24 cellular contexts compared by ENCODE assay signal in the genomic region with DNA sequence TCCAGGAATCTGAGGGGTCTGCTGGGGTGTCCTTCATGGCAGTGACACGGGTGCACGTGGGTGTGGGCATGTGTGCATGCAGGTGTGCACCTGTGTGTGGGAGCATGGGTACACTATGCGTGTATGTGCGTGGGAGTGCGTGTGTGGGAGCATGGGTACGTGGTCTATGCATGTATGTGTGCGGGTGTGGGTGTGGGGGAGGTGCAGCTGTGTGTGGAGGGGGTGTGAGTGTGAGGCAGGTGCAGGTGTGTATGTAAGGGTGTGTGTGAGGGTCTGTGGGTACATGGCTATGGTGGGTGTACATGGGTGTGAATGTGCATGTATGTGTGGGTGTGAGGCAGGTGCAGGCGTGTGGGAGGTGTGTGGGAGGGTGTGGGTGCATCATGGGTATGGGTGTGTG. TPM values are rescaled to one million over a fixed set of nuclear protein-coding genes. Genes with fewer than 3 reads are reported as not detected.
A peak's percentile ranks its signal among the peaks of the same experiment; 100 is the strongest.
DNase-seq lines count a peak whose midpoint lies in the region; ATAC-seq, FAIRE-seq and TF ChIP-seq lines count a peak whose summit lies in the region.
"Had no signal": no experiment of that assay in that cellular context is flagged by ENCODE, and none has a peak within 500 bp of the region (broad histone marks: within the 10 kb centered on the region; RNA-seq: fewer than 3 reads in every experiment).

No MANE protein-coding gene starts in this region.

- peaks cover 6% of the 10 kb centered on the region for H3K79me1 ChIP-seq in neuronal stem cell (ENCODE audit: low read depth, low read length)

- no peak overlapping the region for H3K4me2 ChIP-seq in K562 (ENCODE audit: insufficient read depth, low read length)
- H3K4me2 ChIP-seq in neuronal stem cell (ENCODE audit: insufficient read depth, low read length, poor library complexity, severe bottlenecking) = no peak overlapping the region

- no peaks in the 10 kb centered on the region for H3K27me3 Mint-ChIP-seq in stimulated activated naive CD8-positive, alpha-beta T cell treated with anti-CD3 and anti-CD28 coated beads, Interleukin-15, amount 100 ng/mL, for 72 hours
- no peaks in the 10 kb centered on the region for H3K27me3 Mint-ChIP-seq in activated CD8-positive, alpha-beta T cell treated with anti-CD3 and anti-CD28 coated beads for 36 hours
- H3K27me3 Mint-ChIP-seq: CD8-positive, alpha-beta memory T cell had no signal

- no peak overlapping the region for H2BK120ac ChIP-seq in neuronal stem cell (ENCODE audit: low read depth, low read length)

- H3K4me1 Mint-ChIP-seq in stimulated activated naive CD8-positive, alpha-beta T cell treated with anti-CD3 and anti-CD28 coated beads, Interleukin-15, amount 100 ng/mL, for 72 hours = no peaks in the 10 kb centered on the region
- peaks cover 2% of the 10 kb centered on the region for H3K4me1 Mint-ChIP-seq in activated CD8-positive, alpha-beta T cell treated with anti-CD3 and anti-CD28 coated beads for 36 hours (ENCODE audit: low read depth)
- H3K4me1 Mint-ChIP-seq: CD8-positive, alpha-beta memory T cell had no signal

- no peak overlapping the region for H3K4me3 Mint-ChIP-seq in stimulated activated naive CD8-positive, alpha-beta T cell treated with anti-CD3 and anti-CD28 coated beads, Interleukin-15, amount 100 ng/mL, for 72 hours
- no peak overlapping the region for H3K4me3 Mint-ChIP-seq in activated CD8-positive, alpha-beta T cell treated with anti-CD3 and anti-CD28 coated beads for 36 hours
- H3K4me3 Mint-ChIP-seq: CD8-positive, alpha-beta memory T cell had no signal

- H3K27me3 ChIP-seq in K562 (ENCODE audit: control insufficient read depth in 2 of 2, insufficient read depth in 2 of 2, low read length in 2 of 2) (no peaks in the 10 kb centered on the region), neuronal stem cell (ENCODE audit: control insufficient read depth in 3 of 3, insufficient read depth in 3 of 3, low read depth in 1 of 3, low read length in 3 of 3) (no peaks in the 10 kb centered on the region)

- H4K20me1 ChIP-seq in K562 (replicated peaks; ENCODE audit: control insufficient read depth, insufficient read depth, low read length) = no peaks in the 10 kb centered on the region

- peaks cover 0 to 2% of the 10 kb centered on the region in 2 donors for H3K9me3 Mint-ChIP-seq in stimulated activated naive CD8-positive, alpha-beta T cell treated with anti-CD3 and anti-CD28 coated beads, Interleukin-15, amount 100 ng/mL, for 72 hours
- H3K9me3 Mint-ChIP-seq in activated CD8-positive, alpha-beta T cell treated with anti-CD3 and anti-CD28 coated beads for 36 hours = no peaks in the 10 kb centered on the region
- H3K9me3 Mint-ChIP-seq: CD8-positive, alpha-beta memory T cell had no signal

- no peak overlapping the region for H2BK12ac ChIP-seq in neuronal stem cell (ENCODE audit: low read length)

- no peak overlapping the region for H3K27ac Mint-ChIP-seq in stimulated activated naive CD8-positive, alpha-beta T cell treated with anti-CD3 and anti-CD28 coated beads, Interleukin-15, amount 100 ng/mL, for 72 hours
- no peak overlapping the region for H3K27ac Mint-ChIP-seq in activated CD8-positive, alpha-beta T cell treated with anti-CD3 and anti-CD28 coated beads for 36 hours

- H2AFZ ChIP-seq in K562 (ENCODE audit: low read depth, low read length) (no peak overlapping the region), neuronal stem cell (ENCODE audit: low read length) (no peak overlapping the region)

- H3K4me3 ChIP-seq in K562 (no peak overlapping the region), neuronal stem cell (ENCODE audit: low read length in 2 of 2) (peak overlapping the region in 1 of 2 donors; percentile 62)
- H3K4me3 ChIP-seq: SK-N-MC had no signal

- H2BK5ac ChIP-seq in neuronal stem cell (ENCODE audit: low read length) = peak overlapping the region; percentile 60

- no peak overlapping the region for H4K8ac ChIP-seq in neuronal stem cell (ENCODE audit: low read depth, low read length)

- no peaks in the 10 kb centered on the region for H3K9me1 ChIP-seq in K562 (ENCODE audit: control insufficient read depth, insufficient read depth, low read length)

- no peak overlapping the region for H2BK15ac ChIP-seq in neuronal stem cell (ENCODE audit: low read length)

- no peak for TF ChIP-seq CTCF in K562 (IDR thresholded peaks at IDR 0.05 in 2 of 3, conservative IDR thresholded peaks at IDR 0.05 in 1 of 3; ENCODE audit: insufficient read depth in 2 of 3, low read depth in 1 of 3, low read length in 3 of 3)
- no peak for TF ChIP-seq CTCF in activated CD8-positive, alpha-beta T cell treated with anti-CD3 and anti-CD28 coated beads for 36 hours (IDR thresholded peaks at IDR 0.05)

- H3K23ac ChIP-seq in neuronal stem cell (ENCODE audit: low read depth, low read length, poor library complexity) = peak overlapping the region; percentile 92

- no TSS peak for BruUV-seq in K562 (replicated peaks; lab: Mats Ljungman, UMichigan)

- CTCF ChIA-PET in K562 (lab: Yijun Ruan, JAX; ENCODE audit: low intra/inter-chr PET ratio) = no interaction called here
- CTCF ChIA-PET in activated CD8-positive, alpha-beta T cell treated with anti-CD3 and anti-CD28 coated beads for 36 hours (lab: Charles Lee) = no interaction called here

- peak overlapping the region; percentile 9 for H3K14ac ChIP-seq in neuronal stem cell (ENCODE audit: low read length)

- 93% methylated on average over 8 of the region's 8 CpGs for WGBS in K562 (ENCODE audit: insufficient coverage, low coverage, missing lambda C conversion rate)
- no CpG with 5 or more reads among the region's 8 CpGs for WGBS in neuronal stem cell (ENCODE audit: extremely low coverage in 2 of 2, insufficient read length in 2 of 2, insufficient replicate concordance in 1 of 2), 2 donors

- H2AK5ac ChIP-seq in neuronal stem cell (ENCODE audit: low read depth, low read length) = no peak overlapping the region

- no peak for FAIRE-seq in K562 (lab: Jason Lieb, UNC)
- no peak for FAIRE-seq in RCC 7860 (lab: Jason Lieb, UNC)
- FAIRE-seq: A204.1, G401.6, H54 had no signal

- ATAC-seq in stimulated activated naive CD8-positive, alpha-beta T cell treated with anti-CD3 and anti-CD28 coated beads, Interleukin-15, amount 100 ng/mL, for 72 hours = peak; percentile 39
- no peak for ATAC-seq in stimulated activated naive CD8-positive, alpha-beta T cell treated with anti-CD3 and anti-CD28 coated beads, Interleukin-15, Interleukin-2, amounts not matched to agents 100 U/mL and 50 U/mL, for 24 hours
- ATAC-seq in K562 (no peak), GM18520 (IDR thresholded peaks at IDR 0.05; ENCODE audit: unreplicated experiment) (no peak)
- ATAC-seq in activated CD8-positive, alpha-beta T cell treated with anti-CD3 and anti-CD28 coated beads for 36 hours = no peak
- ATAC-seq: PC-3 had no signal

- TF ChIP-seq EP300 in K562 (IDR thresholded peaks at IDR 0.05; ENCODE audit: low read length) = no peak

- POLR2A ChIA-PET in K562 (lab: Yijun Ruan, JAX) = no interaction called here
- POLR2A ChIA-PET in activated CD8-positive, alpha-beta T cell treated with anti-CD3 and anti-CD28 coated beads for 36 hours (lab: Charles Lee) = no interaction called here

- H3K9me3 ChIP-seq in K562 (replicated peaks; ENCODE audit: control insufficient read depth, insufficient read depth, low read depth, low read length) (no peaks in the 10 kb centered on the region), neuronal stem cell (replicated peaks in 1 of 2; ENCODE audit: control insufficient read depth in 2 of 2, insufficient read depth in 1 of 2, low read depth in 1 of 2, low read length in 2 of 2) (peaks cover 0 to 6% of the 10 kb centered on the region in 2 donors)

- DNase-seq in stimulated activated naive CD8-positive, alpha-beta T cell treated with anti-CD3 and anti-CD28 coated beads, Interleukin-15, amount 100 ng/mL, for 72 hours = no peak
- no peak for DNase-seq in stimulated activated naive CD8-positive, alpha-beta T cell treated with anti-CD3 and anti-CD28 coated beads, Interleukin-15, Interleukin-2, amounts not matched to agents 100 U/mL and 50 U/mL, for 24 hours
- DNase-seq in K562 (ENCODE audit: extremely low read depth in 1 of 4, low spot score in 3 of 4) (no peak), neuronal stem cell (ENCODE audit: low spot score) (no peak), GM19240 (ENCODE audit: insufficient read length, low spot score) (no peak), RCC 7860 (ENCODE audit: low spot score) (no peak)
- DNase-seq in activated CD8-positive, alpha-beta T cell treated with anti-CD3 and anti-CD28 coated beads for 36 hours = no peak
- DNase-seq: Calu3; CD8-positive, alpha-beta memory T cell; KG1; NCI-H1105 treated with DMSO at 0.1 percent for 48 hours; NCI-H1694; NCI-H2081 treated with DMSO at 0.1 percent for 48 hours; NCI-H446 treated with DMSO at 0.1 percent for 48 hours; NCI-H526 treated with DMSO at 0.1 percent for 48 hours; PC-3; RPMI8226; SHP77 treated with DMSO at 0.1 percent for 48 hours had no signal

- H3K18ac ChIP-seq in neuronal stem cell (ENCODE audit: low read length) = no peak overlapping the region

- no peak for TF ChIP-seq RAD21 in K562 (CRISPR knock-in tag; conservative IDR thresholded peaks at IDR 0.05 in 1 of 2, IDR thresholded peaks at IDR 0.05 in 1 of 2)

- H3K27ac ChIP-seq in K562 (ENCODE audit: extremely low read depth, low read depth, low read length) = no peak overlapping the region
- no peak overlapping the region for H3K27ac ChIP-seq in neuronal stem cell (replicated peaks; ENCODE audit: low read length)
- H3K27ac ChIP-seq: C4-2B, SK-N-MC had no signal

- intact Hi-C loops in K562 (cut with micrococcal nuclease) = no loop called here
- intact Hi-C loops in activated CD8-positive, alpha-beta T cell treated with anti-CD3 and anti-CD28 coated beads for 36 hours (cut with micrococcal nuclease) = no loop called here

- H4K91ac ChIP-seq in neuronal stem cell (ENCODE audit: low read depth, low read length, poor library complexity) = no peak overlapping the region

- in situ Hi-C loops in K562 (cut with MboI) = no loop called here

- TF ChIP-seq POLR2A in K562 (conservative IDR thresholded peaks at IDR 0.05) = no peak

- H3K36me3 ChIP-seq in K562 (ENCODE audit: control insufficient read depth, insufficient read depth, low read length) (peaks cover 10% of the 10 kb centered on the region; the same call in 2 of the 3 replicates), neuronal stem cell (replicated peaks in 1 of 2; ENCODE audit: control insufficient read depth in 2 of 2, insufficient read depth in 2 of 2, low read length in 2 of 2) (peaks cover 9 to 20% of the 10 kb centered on the region in 2 donors)

- H3K9ac ChIP-seq in K562 (ENCODE audit: insufficient read depth in 1 of 2, low read depth in 2 of 2, low read length in 2 of 2) (no peak overlapping the region), neuronal stem cell (ENCODE audit: low read depth, low read length, poor library complexity) (peak overlapping the region; percentile 63)

- H3K4me1 ChIP-seq in K562 (replicated peaks in 1 of 2; ENCODE audit: control insufficient read depth in 2 of 2, insufficient read depth in 2 of 2, low read length in 2 of 2) (no peaks in the 10 kb centered on the region), neuronal stem cell (ENCODE audit: control insufficient read depth in 2 of 2, insufficient read depth in 1 of 2, low read depth in 1 of 2, low read length in 2 of 2) (peaks cover 0 to 1% of the 10 kb centered on the region in 2 donors)

- no peaks in the 10 kb centered on the region for H3K79me2 ChIP-seq in K562 (ENCODE audit: control insufficient read depth, insufficient read depth, low read length)

- no peak overlapping the region for H3K4ac ChIP-seq in neuronal stem cell (ENCODE audit: low read length)

- peaks cover 6% of the 10 kb centered on the region for H3K36me3 Mint-ChIP-seq in activated CD8-positive, alpha-beta T cell treated with anti-CD3 and anti-CD28 coated beads for 36 hours (ENCODE audit: low read depth)

RNA-seq across cellular contexts. Expression of a gene that starts 36.3 kb away (rescaled TPM):
- 45.9 and 69.6 TPM in 2 replicates for total RNA-seq in K562 (2011; cell fraction: chromatin; rRNA removed; ENCODE audit: low replicate concordance)
- total RNA-seq in K562 (2011; cell fraction: nucleolus; rRNA removed) = 47.4 and 54.2 TPM in 2 replicates
- 33.5 and 35.3 TPM in 2 replicates for total RNA-seq in K562 (2011; cell fraction: nucleoplasm; rRNA removed)
- total RNA-seq in K562 (2014; rRNA removed) = 49.0 and 50.5 TPM in 2 replicates
- 19.7 and 23.9 TPM in 2 replicates for total RNA-seq in K562 (2014; rRNA removed; fragmentation: Illumina TruSeq; extraction: Trizol)
- total RNA-seq in K562 (2015; rRNA removed; fragmentation: Illumina TruSeq; extraction: Trizol) = 29.3 and 31.2 TPM in 2 replicates
- 34.1 and 35.9 TPM in 2 replicates for total RNA-seq in K562 (2021)
- polyA plus RNA-seq in K562 (2011; rRNA removed) = 52.0 and 54.4 TPM in 2 replicates
- 57.5 and 76.0 TPM in 2 replicates for polyA plus RNA-seq in K562 (2011; cell fraction: cytosol; rRNA removed)
- polyA plus RNA-seq in K562 (2011; cell fraction: nucleus; rRNA removed) = 33.7 and 42.8 TPM in 2 replicates
- 31.8 and 33.5 TPM in 2 replicates for polyA plus RNA-seq in K562 (2012)
- 36.4 and 40.6 TPM in 2 replicates for polyA plus RNA-seq in K562 (2014; fragmentation: Illumina TruSeq; extraction: Trizol)
- 10 to 100 TPM; 19.9 to 21.8 TPM for polyA plus RNA-seq in K562 (2014; fragmentation: Nextera tagmentation; extraction: Ambion mirVana)
- 44.9 and 46.1 TPM in 2 replicates for polyA plus RNA-seq in K562 (2014; rRNA removed)
- 33.1 and 38.4 TPM in 2 replicates for polyA minus RNA-seq in K562 (2011; rRNA and poly(A)+ RNA removed)
- polyA minus RNA-seq in K562 (2011; cell fraction: cytosol; rRNA and poly(A)+ RNA removed) = 20.6 and 26.6 TPM in 2 replicates
- polyA minus RNA-seq in K562 (2011; cell fraction: nucleus; rRNA and poly(A)+ RNA removed) = 31.5 and 49.3 TPM in 2 replicates
- 29.0 TPM for polyA plus RNA-seq in neuronal stem cell (2013, experiment 1 of 2)
- polyA plus RNA-seq in neuronal stem cell (2013, experiment 2 of 2) = 26.5 TPM
- total RNA-seq in activated CD8-positive, alpha-beta T cell treated with anti-CD3 and anti-CD28 coated beads for 36 hours = 10 to 100 TPM; 38.4 to 39.1 TPM

RNA-seq across cellular contexts. Expression of a gene that starts 38.2 kb away (rescaled TPM):
- 208 and 235 TPM in 2 replicates for total RNA-seq in K562 (2011; cell fraction: chromatin; rRNA removed; ENCODE audit: low replicate concordance)
- 133 and 134 TPM in 2 replicates for total RNA-seq in K562 (2011; cell fraction: nucleolus; rRNA removed)
- 126 and 147 TPM in 2 replicates for total RNA-seq in K562 (2011; cell fraction: nucleoplasm; rRNA removed)
- total RNA-seq in K562 (2014; rRNA removed) (41.2 and 67.3 TPM in 2 replicates), K562 (2014; rRNA removed; fragmentation: Illumina TruSeq; extraction: Trizol) (29.5 and 30.0 TPM in 2 replicates), K562 (2015; rRNA removed; fragmentation: Illumina TruSeq; extraction: Trizol) (36.9 and 39.1 TPM in 2 replicates), K562 (2021) (71.7 and 75.2 TPM in 2 replicates)
- polyA plus RNA-seq in K562 (2011; rRNA removed) (27.5 and 57.2 TPM in 2 replicates), K562 (2014; fragmentation: Illumina TruSeq; extraction: Trizol) (44.2 and 46.7 TPM in 2 replicates), K562 (2014; fragmentation: Nextera tagmentation; extraction: Ambion mirVana) (10 to 100 TPM in 1 of 2 experiments, 1 to 10 TPM in 1; 8.0 to 17.3 TPM), K562 (2014; rRNA removed) (39.8 and 44.2 TPM in 2 replicates)
- polyA plus RNA-seq in K562 (2011; cell fraction: cytosol; rRNA removed) = 22.4 and 23.0 TPM in 2 replicates
- polyA plus RNA-seq in K562 (2011; cell fraction: nucleus; rRNA removed) = 86.1 and 127 TPM in 2 replicates
- polyA plus RNA-seq in K562 (2012) = 50.6 and 93.7 TPM in 2 replicates
- polyA minus RNA-seq in K562 (2011; rRNA and poly(A)+ RNA removed) = 39.0 and 48.3 TPM in 2 replicates
- polyA minus RNA-seq in K562 (2011; cell fraction: cytosol; rRNA and poly(A)+ RNA removed) = 38.4 and 43.2 TPM in 2 replicates
- polyA minus RNA-seq in K562 (2011; cell fraction: nucleus; rRNA and poly(A)+ RNA removed) = 72.0 and 72.1 TPM in 2 replicates
- polyA plus RNA-seq in neuronal stem cell (2013, experiment 1 of 2) = 37.6 TPM
- polyA plus RNA-seq in neuronal stem cell (2013, experiment 2 of 2) = 41.5 TPM
- total RNA-seq in activated CD8-positive, alpha-beta T cell treated with anti-CD3 and anti-CD28 coated beads for 36 hours = 10 to 100 TPM; 52.9 to 65.3 TPM
